18 cellular contexts compared by ENCODE assay signal in the genomic region with DNA sequence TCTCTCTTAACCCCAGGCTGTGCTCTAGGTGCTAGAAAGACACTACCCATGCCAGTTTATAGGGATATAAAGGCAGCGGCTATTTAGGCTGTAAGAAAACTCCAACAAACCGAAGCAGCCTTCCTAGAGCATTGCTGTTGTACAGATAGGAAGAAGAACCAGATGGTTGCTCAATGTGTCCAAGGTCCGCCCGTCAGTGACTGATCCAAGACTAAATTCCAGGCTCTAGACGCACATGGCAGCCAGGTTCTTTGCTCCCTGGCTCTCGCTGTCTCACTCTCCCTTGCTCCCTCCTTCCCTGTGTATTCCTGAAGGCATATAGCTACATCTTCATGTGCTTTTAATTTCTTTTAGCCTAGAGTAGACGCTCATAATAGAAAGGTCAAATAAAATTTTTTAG.
"Had no signal": no experiment of that assay in that cellular context is flagged by ENCODE, and none has a peak within 500 bp of the region (broad histone marks: within the 10 kb centered on the region; RNA-seq: fewer than 3 reads in every experiment).

No MANE protein-coding gene starts in this region.

- H3K36me3 ChIP-seq: adrenal gland, gastrocnemius medialis, heart left ventricle, left ventricle myocardium inferior, WERI-Rb-1 had no signal

- H3K9me3 Mint-ChIP-seq: activated naive CD4-positive, alpha-beta T cell treated with anti-CD3 and anti-CD28 coated beads, Interleukin-2, amount 50 U/mL, for 72 hours; activated T-helper 1 cell treated with anti-CD3 and anti-CD28 coated beads, Interleukin-12 subunit alpha, Interleukin-12 subunit beta, Interleukin-2, Interleukin-4 antibody, amounts not matched to agents 30 ng/mL and 10 ng/mL and 1 ng/mL, durations not matched to agents 14 hours and 24 hours and 36 hours had no signal

- H3K9me3 ChIP-seq: adrenal gland, gastrocnemius medialis, heart left ventricle, left ventricle myocardium inferior had no signal

- H3K4me3 Mint-ChIP-seq: activated T-helper 1 cell treated with anti-CD3 and anti-CD28 coated beads, Interleukin-12 subunit alpha, Interleukin-12 subunit beta, Interleukin-2, Interleukin-4 antibody, amounts not matched to agents 30 ng/mL and 10 ng/mL and 1 ng/mL, durations not matched to agents 14 hours and 24 hours and 36 hours; nephron progenitor cell had no signal

- DNase-seq: activated CD4-positive, alpha-beta T cell treated with anti-CD3 and anti-CD28 coated beads, Interleukin-2, amount 50 U/mL, for 48 hours; activated gamma-delta T cell treated with Interleukin-2 at 50 U/mL for 16 hours; activated T-cell treated with anti-CD3 and anti-CD28 coated beads for 4 hours; gastrocnemius medialis; heart left ventricle; kidney glomerular epithelial cell; left ventricle myocardium inferior; mammary epithelial cell; nephron progenitor cell; posterior cingulate gyrus; stimulated activated CD8-positive, alpha-beta memory T cell treated with anti-CD3 and anti-CD28 coated beads, Interleukin-4, amount 100 ng/mL, for 48 hours; stimulated activated naive CD4-positive, alpha-beta T cell; WERI-Rb-1 had no signal

- ATAC-seq: activated naive CD4-positive, alpha-beta T cell treated with anti-CD3 and anti-CD28 coated beads, Interleukin-2, amount 50 U/mL, for 72 hours; gastrocnemius medialis; heart left ventricle had no signal

- H3K36me3 Mint-ChIP-seq: activated naive CD4-positive, alpha-beta T cell treated with anti-CD3 and anti-CD28 coated beads, Interleukin-2, amount 50 U/mL, for 72 hours had no signal

- H3K27me3 ChIP-seq: adrenal gland, gastrocnemius medialis had no signal

- H3K27ac ChIP-seq: adrenal gland, epithelial cell of prostate, gastrocnemius medialis, heart left ventricle, left ventricle myocardium inferior, WERI-Rb-1 had no signal

- H3K4me1 ChIP-seq: gastrocnemius medialis, left ventricle myocardium inferior had no signal

- H3K27ac Mint-ChIP-seq: activated naive CD4-positive, alpha-beta T cell treated with anti-CD3 and anti-CD28 coated beads, Interleukin-2, amount 50 U/mL, for 72 hours; activated T-helper 1 cell treated with anti-CD3 and anti-CD28 coated beads, Interleukin-12 subunit alpha, Interleukin-12 subunit beta, Interleukin-2, Interleukin-4 antibody, amounts not matched to agents 30 ng/mL and 10 ng/mL and 1 ng/mL, durations not matched to agents 14 hours and 24 hours and 36 hours; nephron progenitor cell had no signal

- H3K4me3 ChIP-seq: adrenal gland, dorsolateral prefrontal cortex, gastrocnemius medialis, heart left ventricle, left ventricle myocardium inferior had no signal
